ENCODE assay signal across 8 cellular contexts in genomic region chr3:119293761-119294401, GRCh38. TPM values are rescaled to one million over a fixed set of nuclear protein-coding genes. Genes with fewer than 3 reads are reported as not detected.
A peak's percentile ranks its signal among the peaks of the same experiment; 100 is the strongest.
DNase-seq lines count a peak whose midpoint lies in the region; ATAC-seq and TF ChIP-seq lines count a peak whose summit lies in the region.

TSS of gene ARHGAP31 (plus strand) at chr3:119294383. CDS start at chr3:119294905, 522 bp downstream.

- POLR2A ChIA-PET in RWPE1 (lab: Yijun Ruan, JAX; ENCODE audit: low non-redundant PET), result interaction anchor here (0.7 kb wide), 1 partner anchor 31 kb away, joined by 3 read pairs; no protein-coding TSS in a partner anchor

- peaks cover 43% of the 10 kb centered on the region for H3K4me1 ChIP-seq in BLaER1
- H3K4me1 ChIP-seq in foreskin keratinocyte, result no peaks in the 10 kb centered on the region
- peaks cover 15 to 20% of the 10 kb centered on the region in 2 experiments for H3K4me1 ChIP-seq in neutrophil (ENCODE audit: control insufficient read depth in 1 of 2, insufficient read depth in 1 of 2, low read depth in 1 of 2, low read length in 1 of 2)

- TF ChIP-seq CTCF in RWPE1 (conservative IDR thresholded peaks at IDR 0.05; ENCODE audit: low read depth) (no peak), foreskin keratinocyte (conservative IDR thresholded peaks at IDR 0.05) (no peak), neutrophil (IDR thresholded peaks at IDR 0.05) (no peak)

- H3K9me3 ChIP-seq in BLaER1 (peaks cover 7% of the 10 kb centered on the region; the same call in 1 of the 2 replicates), neutrophil (no peaks in the 10 kb centered on the region)

- H3K9ac ChIP-seq in BLaER1, result peak within 1 kb of the TSS; percentile 67

- peaks cover 11% of the 10 kb centered on the region for H3K27me3 ChIP-seq in BLaER1
- no peaks in the 10 kb centered on the region for H3K27me3 ChIP-seq in foreskin keratinocyte
- peaks cover 30% of the 10 kb centered on the region for H3K27me3 ChIP-seq in neutrophil

- CTCF ChIA-PET in RWPE1 (lab: Yijun Ruan, JAX), result interaction anchor here (0.7 kb wide), 1 partner anchor 135 kb away, joined by 6 read pairs; no protein-coding TSS in a partner anchor

- H3K4me3 ChIP-seq in BLaER1, result peak within 1 kb of the TSS; percentile 70
- H3K4me3 ChIP-seq in neutrophil (ENCODE audit: low read depth in 1 of 2, low read length in 1 of 2), result peak within 1 kb of the TSS; percentile 58 to 60

- H3K27ac ChIP-seq in BLaER1 (peak within 1 kb of the TSS; percentile 30; the same call in 1 of the 2 replicates), RWPE1 (peak within 1 kb of the TSS; percentile 33; the same call in 1 of the 2 replicates), foreskin keratinocyte (no peak within 1 kb of the TSS), neutrophil (peak within 1 kb of the TSS; percentile 39), substantia nigra (ENCODE audit: low read depth, low read length, poor library complexity, severe bottlenecking) (peak within 1 kb of the TSS; percentile 69)

- peak within 1 kb of the TSS; percentile 99 for H3K4me2 ChIP-seq in BLaER1

- DNase-seq in RWPE1 (ENCODE audit: low spot score), result peak; percentile 40
- DNase-seq in activated effector memory CD4-positive, alpha-beta T cell treated with anti-CD3 and anti-CD28 coated beads, Interleukin-2, amount 50 U/mL, for 16 hours, result peak; percentile 95
- peak; percentile 32 to 49 for DNase-seq in foreskin keratinocyte
- DNase-seq in substantia nigra (lab: John Stamatoyannopoulos, UW), result peak in 36 of 49 donors; percentile 13 to 78 (median 50)

- H3K36me3 ChIP-seq in BLaER1 (no peaks in the 10 kb centered on the region), neutrophil (no peaks in the 10 kb centered on the region)

- ATAC-seq in GM19025 (IDR thresholded peaks at IDR 0.05; ENCODE audit: low read depth, unreplicated experiment) (peak; percentile 38), HG03175 (IDR thresholded peaks at IDR 0.05; ENCODE audit: unreplicated experiment) (peak; percentile 50), foreskin keratinocyte (peak; percentile 73)

- no peaks in the 10 kb centered on the region for H4K20me1 ChIP-seq in BLaER1

RNA-seq across cellular contexts. Expression of gene ARHGAP31, which starts in this region (rescaled TPM):
- total RNA-seq in foreskin keratinocyte, result 4.1 and 6.9 TPM in 2 replicates
- polyA plus RNA-seq in foreskin keratinocyte, result 0.90 and 1.1 TPM in 2 replicates

Comparison
In these comparisons a context has a peak if more than half of its experiments do, and no peak if none do; other contexts are left out.
1. DNase-seq: peak in every context shown above with its lines; median percentile 95 in activated effector memory CD4-positive, alpha-beta T cell treated with anti-CD3 and anti-CD28 coated beads, Interleukin-2, amount 50 U/mL, for 16 hours; 50 in substantia nigra; 40 in foreskin keratinocyte; 40 in RWPE1.